In the genomic region with DNA sequence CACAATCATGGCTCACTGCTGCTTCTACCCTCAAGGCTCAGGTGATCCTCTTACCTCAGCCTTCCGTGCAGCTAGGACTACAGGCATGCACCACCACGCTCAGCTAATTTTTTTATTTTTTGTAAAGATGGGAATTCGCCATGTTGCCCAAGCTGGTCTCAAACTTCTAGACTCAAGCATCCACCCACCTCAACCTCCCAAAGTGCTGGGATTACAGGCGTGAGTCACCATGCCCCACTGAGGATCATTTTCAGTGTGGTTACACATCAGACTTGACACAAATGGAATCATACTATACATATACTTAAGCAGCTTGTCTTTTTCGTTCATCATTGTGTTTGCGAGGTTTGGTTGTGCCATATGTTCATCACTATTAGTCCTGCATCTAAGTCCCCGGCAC, we compare ENCODE assay signal across 15 cellular contexts.
"Had no signal": no experiment of that assay in that cellular context is flagged by ENCODE, and none has a peak within 500 bp of the region (broad histone marks: within the 10 kb centered on the region; RNA-seq: fewer than 3 reads in every experiment).

No MANE protein-coding gene starts in this region.

- H3K4me3 ChIP-seq: adrenal gland, gastroesophageal sphincter, left lung, prostate gland, right lobe of liver, upper lobe of left lung had no signal

- H3K9me3 Mint-ChIP-seq: activated naive CD4-positive, alpha-beta T cell treated with anti-CD3 and anti-CD28 coated beads for 36 hours; central memory CD8-positive, alpha-beta T cell; memory B cell; natural killer cell treated with Interleukin-12 subunit alpha and Interleukin-12 subunit beta and Interleukin-15 and Interleukin-18, amount 100 ng/mL, for 72 hours had no signal

- H3K27me3 Mint-ChIP-seq: central memory CD8-positive, alpha-beta T cell; memory B cell had no signal

- H3K36me3 Mint-ChIP-seq: natural killer cell treated with Interleukin-12 subunit alpha and Interleukin-12 subunit beta and Interleukin-15 and Interleukin-18, amount 100 ng/mL, for 72 hours had no signal

- DNase-seq: activated naive CD4-positive, alpha-beta T cell treated with anti-CD3 and anti-CD28 coated beads for 36 hours; adrenal gland; effector memory CD4-positive, alpha-beta T cell; nucleus accumbens; right lobe of liver; stimulated activated CD4-positive, alpha-beta T cell treated with anti-CD3 and anti-CD28 coated beads, Interleukin-2, amount 100 ng/mL, for 24 hours; stimulated activated naive CD4-positive, alpha-beta T cell treated with Interleukin-2 at 50 U/mL for 16 hours; T-helper 2 cell; upper lobe of left lung had no signal

- ATAC-seq: gastroesophageal sphincter; left lung; natural killer cell treated with Interleukin-12 subunit alpha and Interleukin-12 subunit beta and Interleukin-15 and Interleukin-18, amount 100 ng/mL, for 72 hours; right lobe of liver had no signal

- H3K4me3 Mint-ChIP-seq: activated naive CD4-positive, alpha-beta T cell treated with anti-CD3 and anti-CD28 coated beads for 36 hours; central memory CD8-positive, alpha-beta T cell; memory B cell; natural killer cell treated with Interleukin-12 subunit alpha and Interleukin-12 subunit beta and Interleukin-15 and Interleukin-18, amount 100 ng/mL, for 72 hours had no signal
